10 cellular contexts compared by ENCODE assay signal in genomic region chr2:51795248-51795888, GRCh38.
DNase-seq lines count a peak whose midpoint lies in the region; ATAC-seq, FAIRE-seq and TF ChIP-seq lines count a peak whose summit lies in the region.
"Had no signal": no experiment of that assay in that cellular context is flagged by ENCODE, and none has a peak within 500 bp of the region (broad histone marks: within the 10 kb centered on the region; RNA-seq: fewer than 3 reads in every experiment).

No MANE protein-coding gene starts in this region.

- no peak overlapping the region for H2AFZ ChIP-seq in astrocyte (ENCODE audit: low read depth, low read length)

- H3K27ac ChIP-seq in astrocyte (ENCODE audit: low read depth, low read length) (no peak overlapping the region), gastroesophageal sphincter (no peak overlapping the region)

- ATAC-seq in gastroesophageal sphincter = no peak

- H3K4me3 Mint-ChIP-seq in astrocyte (ENCODE audit: unreplicated experiment) = no peak overlapping the region
- H3K4me3 Mint-ChIP-seq in neural crest cell = no peak overlapping the region
- H3K4me3 Mint-ChIP-seq in CD14-positive monocyte = no peak overlapping the region
- H3K4me3 Mint-ChIP-seq: naive B cell had no signal

- DNase-seq in NCI-H2227 (lab: John Stamatoyannopoulos, UW; ENCODE audit: unreplicated experiment) (peak; percentile 4), NCI-H2227 treated with DMSO at 0.1 percent for 48 hours (lab: John Stamatoyannopoulos, UW) (no peak), NAMALWA (ENCODE audit: low spot score) (peak; percentile 54), astrocyte (ENCODE audit: low read depth) (no peak), neural crest cell (ENCODE audit: low read depth, low spot score) (peak; percentile 26), NCI-H2171 (lab: John Stamatoyannopoulos, UW) (no peak), CD14-positive monocyte (ENCODE audit: low spot score) (no peak)
- DNase-seq: activated T-cell treated with anti-CD3 and anti-CD28 coated beads, Interleukin-2, amount 50 U/mL, for 48 hours; naive B cell had no signal

- TF ChIP-seq POLR2A in gastroesophageal sphincter (IDR thresholded peaks at IDR 0.05) = no peak

- no peaks in the 10 kb centered on the region for H3K79me2 ChIP-seq in astrocyte (ENCODE audit: insufficient read depth, low read length)

- peak; percentile 9 for TF ChIP-seq CTCF in astrocyte (IDR thresholded peaks at IDR 0.05; ENCODE audit: insufficient read depth, low read depth, low read length)
- TF ChIP-seq CTCF in neural crest cell (conservative IDR thresholded peaks at IDR 0.05) = peak; percentile 56
- no peak for TF ChIP-seq CTCF in gastroesophageal sphincter (IDR thresholded peaks at IDR 0.05)
- TF ChIP-seq CTCF in CD14-positive monocyte (IDR thresholded peaks at IDR 0.05) = no peak

- H3K4me1 Mint-ChIP-seq in astrocyte (ENCODE audit: low read depth, unreplicated experiment) = no peaks in the 10 kb centered on the region
- no peaks in the 10 kb centered on the region for H3K4me1 Mint-ChIP-seq in neural crest cell
- H3K4me1 Mint-ChIP-seq in CD14-positive monocyte = no peaks in the 10 kb centered on the region
- H3K4me1 Mint-ChIP-seq: naive B cell had no signal

- no peaks in the 10 kb centered on the region for H4K20me1 ChIP-seq in astrocyte (ENCODE audit: insufficient read depth, low read length)

- no peak overlapping the region for H3K4me3 ChIP-seq in astrocyte (ENCODE audit: insufficient read depth, low read depth, low read length)
- H3K4me3 ChIP-seq in gastroesophageal sphincter = no peak overlapping the region

- no peak for FAIRE-seq in astrocyte (lab: Jason Lieb, UNC)

- H3K27ac Mint-ChIP-seq in astrocyte (ENCODE audit: unreplicated experiment) (no peak overlapping the region), neural crest cell (ENCODE audit: unreplicated experiment) (no peak overlapping the region), CD14-positive monocyte (no peak overlapping the region)

- 90% methylated on average over 2 of the region's 6 CpGs; no CpG with 5 or more reads in 1 of the 2 donors for WGBS in gastroesophageal sphincter (ENCODE audit: low coverage in 1 of 2), 2 donors

- intact Hi-C loops in CD14-positive monocyte (cut with micrococcal nuclease) = no loop called here

- no peak overlapping the region for H3K4me2 ChIP-seq in astrocyte (ENCODE audit: low read length)

- H3K27me3 ChIP-seq in astrocyte (ENCODE audit: insufficient read depth, low read length) = no peaks in the 10 kb centered on the region
- no peaks in the 10 kb centered on the region for H3K27me3 ChIP-seq in gastroesophageal sphincter

- H3K36me3 ChIP-seq in astrocyte (ENCODE audit: insufficient read depth, low read length) (no peaks in the 10 kb centered on the region), gastroesophageal sphincter (no peaks in the 10 kb centered on the region)

- H3K27me3 Mint-ChIP-seq in astrocyte (ENCODE audit: low read depth, unreplicated experiment) (no peaks in the 10 kb centered on the region), neural crest cell (ENCODE audit: low read depth) (no peaks in the 10 kb centered on the region), CD14-positive monocyte (ENCODE audit: low read depth in 3 of 3) (peaks cover 0 to 2% (median 2%) of the 10 kb centered on the region in 3 donors)
- H3K27me3 Mint-ChIP-seq: naive B cell had no signal

- H3K36me3 Mint-ChIP-seq in astrocyte (ENCODE audit: low read depth, unreplicated experiment) (no peaks in the 10 kb centered on the region), neural crest cell (ENCODE audit: low read depth) (no peaks in the 10 kb centered on the region), CD14-positive monocyte (no peaks in the 10 kb centered on the region)
- H3K36me3 Mint-ChIP-seq: naive B cell had no signal

- H3K9ac ChIP-seq in astrocyte (ENCODE audit: low read length) = no peak overlapping the region

- H3K4me1 ChIP-seq in astrocyte (ENCODE audit: insufficient read depth, low read length) (no peaks in the 10 kb centered on the region), gastroesophageal sphincter (no peaks in the 10 kb centered on the region)

- H3K9me3 ChIP-seq in astrocyte (ENCODE audit: insufficient read depth, low read depth, low read length) = peaks cover 2% of the 10 kb centered on the region
- H3K9me3 ChIP-seq in gastroesophageal sphincter = peaks cover 0 to 4% (median 0%) of the 10 kb centered on the region in 3 donors

- no peak for TF ChIP-seq EP300 in gastroesophageal sphincter (IDR thresholded peaks at IDR 0.05)

- H3K9me3 Mint-ChIP-seq in astrocyte (ENCODE audit: unreplicated experiment) = no peaks in the 10 kb centered on the region
- peaks cover 6% of the 10 kb centered on the region for H3K9me3 Mint-ChIP-seq in neural crest cell
- peaks cover 0 to 5% (median 1%) of the 10 kb centered on the region in 7 donors for H3K9me3 Mint-ChIP-seq in CD14-positive monocyte

Comparison
In these comparisons a context has a peak if more than half of its experiments do, and no peak if none do; other contexts are left out.
1. DNase-seq: peak in NCI-H2227 (single experiment), NAMALWA (single experiment) and neural crest cell (single experiment); none in NCI-H2227 treated with DMSO at 0.1 percent for 48 hours (single experiment), astrocyte (single experiment), NCI-H2171 (single experiment) and CD14-positive monocyte (single experiment).
2. CTCF ChIP-seq: peak in astrocyte (single experiment) and neural crest cell (single experiment); none in gastroesophageal sphincter (0 of 4) and CD14-positive monocyte (single experiment).